Comparison of ENCODE assay signal across 8 cellular contexts in the genomic region with DNA sequence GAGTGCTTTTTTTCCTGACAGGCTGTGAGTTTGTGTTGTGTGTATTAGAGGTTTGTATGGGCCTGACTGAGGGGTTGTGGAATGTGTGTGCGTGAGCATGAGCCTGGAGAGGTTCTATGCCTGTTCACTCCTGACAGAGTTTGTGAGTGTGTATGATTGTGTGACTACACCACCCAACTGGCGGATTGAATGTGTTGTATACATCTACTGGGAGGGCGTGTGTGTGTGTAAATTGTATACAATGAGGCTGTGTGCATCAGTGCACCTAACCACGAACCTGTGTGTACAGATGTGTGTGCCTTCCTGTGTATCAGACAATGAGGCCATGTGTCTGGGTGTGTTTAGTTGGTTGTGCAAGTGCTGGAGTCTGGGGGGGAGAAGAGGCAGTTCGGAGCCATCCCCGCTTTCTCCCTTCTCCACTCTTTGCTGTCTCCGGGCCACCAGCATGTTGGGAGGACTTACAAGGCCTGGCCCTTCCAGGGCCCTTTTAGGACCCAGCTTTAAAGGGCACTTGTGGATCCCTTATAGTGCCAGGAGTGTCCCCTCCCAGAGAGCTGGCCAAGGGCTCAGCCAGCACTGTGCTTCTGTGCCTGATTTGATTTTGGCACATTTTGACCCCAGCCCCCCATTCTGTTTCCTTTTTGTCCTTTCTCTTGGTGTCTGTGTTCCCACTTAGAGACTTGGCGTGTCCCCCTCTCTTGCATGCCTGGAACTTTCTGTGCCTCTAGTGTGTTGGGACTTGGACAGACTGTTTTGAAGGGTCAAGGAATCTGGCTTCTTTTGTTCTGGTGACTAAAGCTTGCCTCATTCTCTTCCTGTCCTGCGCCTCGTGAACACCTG. TPM values are rescaled to one million over a fixed set of nuclear protein-coding genes. Genes with fewer than 3 reads are reported as not detected.
DNase-seq lines count a peak whose midpoint lies in the region; ATAC-seq and TF ChIP-seq lines count a peak whose summit lies in the region.

No MANE protein-coding gene starts in this region.

- H3K27me3 Mint-ChIP-seq in IgD-negative memory B cell = peaks cover 31% of the 10 kb centered on the region

- H3K27me3 ChIP-seq in BE2C (no peaks in the 10 kb centered on the region), thymus (ENCODE audit: control insufficient read depth, insufficient read depth) (no peaks in the 10 kb centered on the region)

- peak overlapping the region in 2 of 3 donors; percentile 1 to 11 for H3K27ac Mint-ChIP-seq in IgD-negative memory B cell

- 0 out of 2 replicates have a peak, but pooled peaks cover 3% of the 10 kb centered on the region for H3K9me3 ChIP-seq in BE2C
- H3K9me3 ChIP-seq in thymus (ENCODE audit: control insufficient read depth) = no peaks in the 10 kb centered on the region

- ATAC-seq in GM21390 (IDR thresholded peaks at IDR 0.05; ENCODE audit: unreplicated experiment) (no peak), GM18858 (IDR thresholded peaks at IDR 0.05; ENCODE audit: unreplicated experiment) (no peak), GM21381 (IDR thresholded peaks at IDR 0.05; ENCODE audit: unreplicated experiment) (no peak)

- WGBS in lower leg skin, 2 donors = 13 to 14% methylated on average over 10 of the region's 10 CpGs
- WGBS in thymus = 81% methylated on average over 10 of the region's 10 CpGs

- intact Hi-C loops in lower leg skin (cut with DNase I; ENCODE audit: low total_unique reads) = no loop called here

- H3K36me3 ChIP-seq in BE2C (no peaks in the 10 kb centered on the region), thymus (ENCODE audit: control insufficient read depth, insufficient read depth) (no peaks in the 10 kb centered on the region)

- no peak for TF ChIP-seq POLR2A in lower leg skin (IDR thresholded peaks at IDR 0.05)

- DNase-seq in BE2C (no peak), caudate nucleus (lab: John Stamatoyannopoulos, UW) (peak in 20 of 61 donors; percentile 18 to 71 (median 43)), lower leg skin (ENCODE audit: low spot score in 2 of 2) (peak in 1 of 2 donors; percentile 88)

- H3K36me3 Mint-ChIP-seq in IgD-negative memory B cell = no peaks in the 10 kb centered on the region

- H3K4me3 ChIP-seq in BE2C (ENCODE audit: low read depth, low read length) = peak overlapping the region; percentile 60
- peak overlapping the region; percentile 79 for H3K4me3 ChIP-seq in lower leg skin (ENCODE audit: low read depth, poor library complexity, severe bottlenecking)
- H3K4me3 ChIP-seq in thymus (ENCODE audit: low read length) = peak overlapping the region; percentile 73

- H3K4me1 ChIP-seq in BE2C (peaks cover 4% of the 10 kb centered on the region; the same call in 1 of the 2 replicates), thymus (ENCODE audit: control insufficient read depth, insufficient read depth, low read length) (peaks cover 27% of the 10 kb centered on the region)

- H3K4me3 Mint-ChIP-seq in IgD-negative memory B cell = peak overlapping the region; percentile 12 to 86 (median 68)

- peaks cover 0 to 2% (median 0%) of the 10 kb centered on the region in 3 donors for H3K9me3 Mint-ChIP-seq in IgD-negative memory B cell

- H3K4me1 Mint-ChIP-seq in IgD-negative memory B cell = peaks cover 5 to 9% (median 6%) of the 10 kb centered on the region in 3 donors

- no peak for TF ChIP-seq CTCF in BE2C (IDR thresholded peaks at IDR 0.05; ENCODE audit: low read depth, low read length)
- TF ChIP-seq CTCF in lower leg skin (IDR thresholded peaks at IDR 0.05) = no peak

- peak overlapping the region; percentile 89 for H3K27ac ChIP-seq in caudate nucleus (ENCODE audit: low read depth, low read length)
- H3K27ac ChIP-seq in thymus (ENCODE audit: low read depth) = peak overlapping the region; percentile 38

RNA-seq across cellular contexts. Expression of a gene that starts 1.3 kb away (rescaled TPM):
- 25.8 TPM for polyA plus RNA-seq in BE2C (2012; ENCODE audit: insufficient read depth, insufficient read length, low read depth)
- not detected for polyA plus RNA-seq in IgD-negative memory B cell
- 10 to 100 TPM; 59.8 to 97.5 (median 94.6) TPM for total RNA-seq in lower leg skin
- 6.5 TPM for polyA plus RNA-seq in thymus
